20 cellular contexts compared by ENCODE assay signal in the genomic region with DNA sequence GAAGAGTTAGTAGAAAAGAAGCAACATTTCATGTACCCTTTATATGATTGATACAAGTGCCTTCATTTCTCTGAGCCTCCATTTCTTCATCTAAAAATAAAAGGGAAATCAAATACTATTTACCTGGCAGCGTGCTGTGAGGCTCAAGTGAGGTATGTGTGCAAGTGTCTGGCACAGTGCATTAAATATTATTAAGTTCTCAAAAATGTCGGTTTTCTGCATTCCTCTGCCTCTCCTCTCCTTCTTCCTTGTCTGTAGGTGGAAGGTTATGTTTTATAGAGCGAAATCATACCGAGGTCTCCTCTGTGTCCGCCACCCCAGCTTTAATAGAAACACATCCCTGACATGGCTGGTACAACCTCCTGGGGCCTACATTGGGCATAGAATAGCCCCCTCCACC.
"Had no signal": no experiment of that assay in that cellular context is flagged by ENCODE, and none has a peak within 500 bp of the region (broad histone marks: within the 10 kb centered on the region; RNA-seq: fewer than 3 reads in every experiment).

No MANE protein-coding gene starts in this region.

- H3K9me3 ChIP-seq: Peyer's patch, SJCRH30 had no signal

- H3K27ac ChIP-seq: KMS-11, Peyer's patch, SJCRH30 had no signal

- DNase-seq: IMR-90, Kasumi-1, MM.1S, NCI-H1092 treated with DMSO at 0.1 percent for 48 hours, NCI-H1436, NCI-H187, NCI-H2029, NCI-H2081 treated with DMSO at 0.1 percent for 48 hours, NCI-H2171, NCI-H226, NCI-H446, NCI-H510A, NCI-H524 treated with DMSO at 0.1 percent for 48 hours, NCI-H69, NCI-H774, Peyer's patch, SHP77 treated with DMSO at 0.1 percent for 48 hours, SJCRH30 had no signal

- H3K9ac ChIP-seq: KMS-11 had no signal

- H3K4me3 ChIP-seq: K562, Peyer's patch, SJCRH30 had no signal

- H3K36me3 ChIP-seq: Peyer's patch, SJCRH30 had no signal

- H3K4me1 ChIP-seq: Peyer's patch, SJCRH30 had no signal

- H3K27me3 ChIP-seq: Peyer's patch, SJCRH30 had no signal

- H3K4me2 ChIP-seq: KMS-11 had no signal
